In the genomic region with DNA sequence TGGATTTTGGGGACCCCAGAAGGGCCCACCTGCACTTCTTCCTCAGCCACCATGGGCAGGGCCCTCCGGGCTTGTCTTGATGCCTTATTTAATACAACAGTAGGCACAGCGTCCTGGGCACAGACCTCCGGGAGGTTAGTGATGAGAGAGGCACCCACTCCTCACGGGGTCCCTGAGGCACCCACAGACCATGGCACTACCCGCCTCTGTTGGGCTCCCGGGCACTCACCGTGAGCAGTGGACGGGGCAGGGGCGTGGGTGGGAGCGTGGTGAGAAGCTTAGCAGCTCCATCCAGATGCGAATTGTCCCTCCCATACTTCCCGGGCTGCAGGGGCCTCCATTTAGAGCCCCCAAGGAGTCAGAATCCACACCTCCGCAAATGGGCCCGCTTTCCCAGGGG, we compare ENCODE assay signal across 10 cellular contexts. TPM values are rescaled to one million over a fixed set of nuclear protein-coding genes. Genes with fewer than 3 reads are reported as not detected.
DNase-seq lines count a peak whose midpoint lies in the region; ATAC-seq and TF ChIP-seq lines count a peak whose summit lies in the region.
"Had no signal": no experiment of that assay in that cellular context is flagged by ENCODE, and none has a peak within 500 bp of the region (broad histone marks: within the 10 kb centered on the region; RNA-seq: fewer than 3 reads in every experiment).

No MANE protein-coding gene starts in this region.

- ATAC-seq in heart left ventricle (no peak), left ventricle myocardium superior (no peak), aorta (ENCODE audit: low FRiP score) (peak; percentile 31)
- no peak for ATAC-seq in natural killer cell treated with Interleukin-12 subunit alpha and Interleukin-12 subunit beta and Interleukin-15 and Interleukin-18, amount 100 ng/mL, for 72 hours

- no peaks in the 10 kb centered on the region for H3K9me3 Mint-ChIP-seq in natural killer cell treated with Interleukin-12 subunit alpha and Interleukin-12 subunit beta and Interleukin-15 and Interleukin-18, amount 100 ng/mL, for 72 hours

- H3K4me1 ChIP-seq in heart left ventricle (peaks cover 0 to 25% (median 10%) of the 10 kb centered on the region in 12 donors), aorta (ENCODE audit: control insufficient read depth in 1 of 2, insufficient read depth in 2 of 2, low read length in 2 of 2) (no peaks in the 10 kb centered on the region), thyroid gland (peaks cover 3 to 10% of the 10 kb centered on the region in 2 donors)

- intact Hi-C loops in heart left ventricle (cut with DNase I) (loop anchor here in 2 of 10 donors (10.0 kb wide), 1 partner anchor 49 kb away; no protein-coding TSS in a partner anchor), left ventricle myocardium superior (cut with micrococcal nuclease) (no loop called here), aorta (cut with DNase I) (loop anchor here in 1 of 2 donors (10.0 kb wide), 1 partner anchor 49 kb away; no protein-coding TSS in a partner anchor), thyroid gland (cut with DNase I) (no loop called here)

- no peak overlapping the region for H3K27ac Mint-ChIP-seq in natural killer cell treated with Interleukin-12 subunit alpha and Interleukin-12 subunit beta and Interleukin-15 and Interleukin-18, amount 100 ng/mL, for 72 hours

- H3K4me3 ChIP-seq in heart left ventricle (peak overlapping the region in 11 of 12 donors; percentile 36 to 61 (median 52)), coronary artery (peak overlapping the region; percentile 71), aorta (ENCODE audit: low read length in 2 of 2) (no peak overlapping the region), thyroid gland (replicated peaks in 1 of 3) (peak overlapping the region in 1 of 3 donors; percentile 31)

- peaks cover 6 to 9% of the 10 kb centered on the region in 2 donors for H3K27me3 Mint-ChIP-seq in natural killer cell treated with Interleukin-12 subunit alpha and Interleukin-12 subunit beta and Interleukin-15 and Interleukin-18, amount 100 ng/mL, for 72 hours

- TF ChIP-seq CTCF in heart left ventricle (IDR thresholded peaks at IDR 0.05), result no peak
- TF ChIP-seq CTCF in coronary artery (IDR thresholded peaks at IDR 0.05), result no peak
- TF ChIP-seq CTCF in thyroid gland (IDR thresholded peaks at IDR 0.05), result no peak

- H3K9me3 ChIP-seq in heart left ventricle, result no peaks in the 10 kb centered on the region
- H3K9me3 ChIP-seq in aorta (ENCODE audit: control insufficient read depth, low read length), result no peaks in the 10 kb centered on the region
- H3K9me3 ChIP-seq in thyroid gland, result no peaks in the 10 kb centered on the region

- H3K27ac ChIP-seq in heart left ventricle (peak overlapping the region in 1 of 12 donors; percentile 9), coronary artery (no peak overlapping the region), aorta (ENCODE audit: low read depth in 1 of 2, low read length in 2 of 2) (no peak overlapping the region), thyroid gland (peak overlapping the region in 1 of 3 donors; percentile 7)

- DNase-seq in heart left ventricle (no peak), left ventricle myocardium superior (no peak), coronary artery (ENCODE audit: low spot score) (peak; percentile 69), aorta (no peak), glomerular visceral epithelial cell (ENCODE audit: extremely low spot score) (no peak), Kasumi-1 (lab: John Stamatoyannopoulos, UW) (no peak), thyroid gland (no peak)
- DNase-seq in natural killer cell treated with Interleukin-12 subunit alpha and Interleukin-12 subunit beta and Interleukin-15 and Interleukin-18, amount 100 ng/mL, for 72 hours (ENCODE audit: low spot score), result no peak
- DNase-seq: NCI-H2081 treated with DMSO at 0.1 percent for 48 hours had no signal

- no peaks in the 10 kb centered on the region for H3K36me3 Mint-ChIP-seq in natural killer cell treated with Interleukin-12 subunit alpha and Interleukin-12 subunit beta and Interleukin-15 and Interleukin-18, amount 100 ng/mL, for 72 hours

- peaks cover 0 to 6% of the 10 kb centered on the region in 2 donors for H3K4me1 Mint-ChIP-seq in natural killer cell treated with Interleukin-12 subunit alpha and Interleukin-12 subunit beta and Interleukin-15 and Interleukin-18, amount 100 ng/mL, for 72 hours (ENCODE audit: low read depth in 2 of 2)

- H3K4me3 Mint-ChIP-seq in natural killer cell treated with Interleukin-12 subunit alpha and Interleukin-12 subunit beta and Interleukin-15 and Interleukin-18, amount 100 ng/mL, for 72 hours, result peak overlapping the region; percentile 39

- H3K27me3 ChIP-seq in heart left ventricle (no peaks in the 10 kb centered on the region), aorta (ENCODE audit: control insufficient read depth in 1 of 2, insufficient read depth in 2 of 2, low read length in 1 of 2) (no peaks in the 10 kb centered on the region), thyroid gland (no peaks in the 10 kb centered on the region)

- H3K36me3 ChIP-seq in heart left ventricle (no peaks in the 10 kb centered on the region), aorta (ENCODE audit: control insufficient read depth in 1 of 2, insufficient read depth in 2 of 2, low read length in 1 of 2) (no peaks in the 10 kb centered on the region), thyroid gland (no peaks in the 10 kb centered on the region)

- 63 to 78% (median 64%) methylated on average over 14 of the region's 14 CpGs for WGBS in heart left ventricle, 4 donors
- WGBS in aorta, 2 donors, result 56 to 79% methylated on average over 13 to 14 of the region's 14 CpGs
- WGBS in thyroid gland, 2 donors, result 76 to 94% methylated on average over 2 to 8 of the region's 14 CpGs

- TF ChIP-seq POLR2A in heart left ventricle (IDR thresholded peaks at IDR 0.05) (no peak), thyroid gland (IDR thresholded peaks at IDR 0.05) (no peak)

RNA-seq across cellular contexts. Expression of a gene that starts 0.3 kb away (rescaled TPM):
- under 1 TPM in 3 of 9 donors, not detected in 6; 0.16 to 0.64 (median 0.52) TPM for total RNA-seq in heart left ventricle
- under 1 TPM in 1 of 2 donors, not detected in 1; 0.65 TPM for polyA plus RNA-seq in heart left ventricle
- total RNA-seq in left ventricle myocardium superior, result 0.20 TPM
- not detected for total RNA-seq in natural killer cell treated with Interleukin-12 subunit alpha and Interleukin-12 subunit beta and Interleukin-15 and Interleukin-18, amount 100 ng/mL, for 72 hours
- not detected for total RNA-seq in aorta
- 1 to 10 TPM in 1 of 2 donors, not detected in 1; 3.0 TPM for polyA plus RNA-seq in aorta
- under 1 TPM in 2 of 4 donors, not detected in 2; 0.34 to 0.67 TPM for total RNA-seq in thyroid gland
- total RNA-seq: renal cortical epithelial cell had no signal

RNA-seq across cellular contexts. Expression of a gene that starts 24.8 kb away (rescaled TPM):
- 1 to 10 TPM; 1.3 to 6.9 (median 5.1) TPM for total RNA-seq in heart left ventricle
- 1 to 10 TPM in 1 of 2 donors, under 1 TPM in 1; 0.43 to 6.9 TPM for polyA plus RNA-seq in heart left ventricle
- 8.4 TPM for total RNA-seq in left ventricle myocardium superior
- 1 to 10 TPM; 2.3 to 4.0 TPM for total RNA-seq in natural killer cell treated with Interleukin-12 subunit alpha and Interleukin-12 subunit beta and Interleukin-15 and Interleukin-18, amount 100 ng/mL, for 72 hours
- 1 to 10 TPM in 1 of 2 donors, under 1 TPM in 1; 0.63 to 1.2 TPM for total RNA-seq in aorta
- polyA plus RNA-seq in aorta, result under 1 TPM in 1 of 2 donors, not detected in 1; 0.49 TPM
- total RNA-seq in thyroid gland, result 1 to 10 TPM in 3 of 4 donors, not detected in 1; 1.9 to 2.6 (median 2.1) TPM

RNA-seq across cellular contexts. Expression of a gene that starts 38.8 kb away (rescaled TPM):
- total RNA-seq in heart left ventricle (10 to 100 TPM in 3 of 9 donors, 1 to 10 TPM in 6; 1.1 to 37.6 (median 6.7) TPM), left ventricle myocardium superior (7.7 TPM), aorta (10 to 100 TPM; 21.4 to 30.7 TPM), thyroid gland (10 to 100 TPM in 1 of 4 donors, 1 to 10 TPM in 3; 7.2 to 11.7 (median 9.4) TPM)
- polyA plus RNA-seq in heart left ventricle (1 to 10 TPM; 4.6 to 9.2 TPM), aorta (100 to 1,000 TPM in 1 of 2 donors, 1 to 10 TPM in 1; 4.2 to 225 TPM)
- 1 to 10 TPM in 1 of 2 donors, not detected in 1; 3.2 TPM for total RNA-seq in natural killer cell treated with Interleukin-12 subunit alpha and Interleukin-12 subunit beta and Interleukin-15 and Interleukin-18, amount 100 ng/mL, for 72 hours

Comparison
In these comparisons a context has a peak if more than half of its experiments do, and no peak if none do; other contexts are left out.
1. H3K4me3 ChIP-seq: peak in heart left ventricle (11 of 12) and coronary artery (single experiment); none in aorta (0 of 2).